ENCODE assay signal across 9 cellular contexts in genomic region chr1:47507921-47508894, GRCh38.
DNase-seq lines count a peak whose midpoint lies in the region; ATAC-seq, FAIRE-seq and TF ChIP-seq lines count a peak whose summit lies in the region.
"Had no signal": no experiment of that assay in that cellular context is flagged by ENCODE, and none has a peak within 500 bp of the region (broad histone marks: within the 10 kb centered on the region; RNA-seq: fewer than 3 reads in every experiment).

No MANE protein-coding gene starts in this region.

- TF ChIP-seq POLR2A in K562 (conservative IDR thresholded peaks at IDR 0.05) (no peak), right lobe of liver (IDR thresholded peaks at IDR 0.05) (peak; percentile 46)

- H3K9me3 ChIP-seq in K562 (replicated peaks; ENCODE audit: control insufficient read depth, insufficient read depth, low read depth, low read length): no peaks in the 10 kb centered on the region
- no peaks in the 10 kb centered on the region for H3K9me3 ChIP-seq in right lobe of liver

- TF ChIP-seq CTCF in GM10266 (IDR thresholded peaks at IDR 0.05; ENCODE audit: control insufficient read depth, insufficient read depth, low read depth, missing control alignments) (no peak), K562 (IDR thresholded peaks at IDR 0.05 in 2 of 3, conservative IDR thresholded peaks at IDR 0.05 in 1 of 3; ENCODE audit: insufficient read depth in 2 of 3, low read depth in 1 of 3, low read length in 3 of 3) (no peak), right lobe of liver (IDR thresholded peaks at IDR 0.05) (no peak)

- BruUV-seq in K562 (replicated peaks; lab: Mats Ljungman, UMichigan): no TSS peak

- H3K4me2 ChIP-seq in K562 (ENCODE audit: insufficient read depth, low read length): peak overlapping the region; percentile 35
- H3K4me2 ChIP-seq: KMS-11 had no signal

- POLR2A ChIA-PET in K562 (lab: Yijun Ruan, JAX): interaction anchor here (0.6 to 1.7 kb wide), 6 partner anchors 9 to 284 kb away, joined by 3 to 7 read pairs (median 3); no protein-coding TSS in a partner anchor

- no peak for TF ChIP-seq EP300 in K562 (IDR thresholded peaks at IDR 0.05; ENCODE audit: low read length)

- DNase-seq in GM10266 (ENCODE audit: extremely low spot score) (peak; percentile 51), NCI-H2227 treated with DMSO at 0.1 percent for 48 hours (lab: John Stamatoyannopoulos, UW) (peak; percentile 30), K562 (ENCODE audit: extremely low read depth in 1 of 4, low spot score in 3 of 4) (peak; percentile 62 to 68 (median 64)), right lobe of liver (peak; percentile 64 to 81 (median 81)), activated gamma-delta T cell treated with Interleukin-2 at 50 U/mL for 16 hours (no peak), GM19239 (ENCODE audit: insufficient read length, low spot score) (no peak), cortex of kidney (lab: John Stamatoyannopoulos, UW) (no peak)
- DNase-seq in stimulated activated CD8-positive, alpha-beta memory T cell treated with anti-CD3 and anti-CD28 coated beads, Interleukin-2, amount 100 ng/mL, for 48 hours (ENCODE audit: low read depth in 2 of 2): peak; percentile 32 to 39

- H3K36me3 ChIP-seq in K562 (ENCODE audit: control insufficient read depth, insufficient read depth, low read length): no peaks in the 10 kb centered on the region
- H3K36me3 ChIP-seq in right lobe of liver: no peaks in the 10 kb centered on the region

- no peaks in the 10 kb centered on the region for H4K20me1 ChIP-seq in K562 (replicated peaks; ENCODE audit: control insufficient read depth, insufficient read depth, low read length)

- 2% methylated on average over 60 of the region's 82 CpGs for WGBS in K562 (ENCODE audit: insufficient coverage, low coverage, missing lambda C conversion rate)
- 1% methylated on average over 39 of the region's 82 CpGs for WGBS in right lobe of liver (ENCODE audit: insufficient coverage, low coverage, low lambda C conversion rate, missing lambda C conversion rate)

- TF ChIP-seq RAD21 in K562 (CRISPR knock-in tag; conservative IDR thresholded peaks at IDR 0.05 in 1 of 2, IDR thresholded peaks at IDR 0.05 in 1 of 2): no peak

- FAIRE-seq in K562 (lab: Jason Lieb, UNC) (no peak), GM19239 (lab: Jason Lieb, UNC) (no peak)

- peak overlapping the region; percentile 57 for H2AFZ ChIP-seq in K562 (ENCODE audit: low read depth, low read length)

- CTCF ChIA-PET in K562 (lab: Yijun Ruan, JAX; ENCODE audit: low intra/inter-chr PET ratio): no interaction called here

- no peaks in the 10 kb centered on the region for H3K9me1 ChIP-seq in K562 (ENCODE audit: control insufficient read depth, insufficient read depth, low read length)

- no peak overlapping the region for H3K27ac ChIP-seq in K562 (ENCODE audit: extremely low read depth, low read depth, low read length)
- peak overlapping the region; percentile 63 to 92 (median 84) for H3K27ac ChIP-seq in right lobe of liver
- H3K27ac ChIP-seq: KMS-11 had no signal

- intact Hi-C loops in K562 (cut with micrococcal nuclease): no loop called here
- intact Hi-C loops in right lobe of liver (cut with DNase I): no loop called here

- H3K79me2 ChIP-seq in K562 (ENCODE audit: control insufficient read depth, insufficient read depth, low read length): no peaks in the 10 kb centered on the region

- ATAC-seq in K562: peak; percentile 92
- peak; percentile 85 to 88 (median 86) for ATAC-seq in right lobe of liver

- H3K4me3 ChIP-seq in K562 (peak overlapping the region; percentile 39), right lobe of liver (peak overlapping the region; percentile 38 to 55 (median 49))

- in situ Hi-C loops in K562 (cut with MboI): no loop called here

- H3K27me3 ChIP-seq in K562 (ENCODE audit: control insufficient read depth in 2 of 2, insufficient read depth in 2 of 2, low read length in 2 of 2) (peaks cover 34 to 50% of the 10 kb centered on the region in 2 experiments), right lobe of liver (no peaks in the 10 kb centered on the region)

- peaks cover 0 to 14% of the 10 kb centered on the region in 2 experiments; a peak in 4 of 5 replicates for H3K4me1 ChIP-seq in K562 (replicated peaks in 1 of 2; ENCODE audit: control insufficient read depth in 2 of 2, insufficient read depth in 2 of 2, low read length in 2 of 2)
- peaks cover 0 to 21% (median 9%) of the 10 kb centered on the region in 4 donors for H3K4me1 ChIP-seq in right lobe of liver

- peak overlapping the region in 1 of 2 experiments; percentile 79; a peak in 2 of 4 replicates for H3K9ac ChIP-seq in K562 (ENCODE audit: insufficient read depth in 1 of 2, low read depth in 2 of 2, low read length in 2 of 2)
- H3K9ac ChIP-seq: KMS-11 had no signal

TF ChIP-seq in K562, 482 proteins besides CTCF, POLR2A, EP300 and RAD21 (continues in another document):
- TF ChIP-seq ZNF165 (CRISPR knock-in tag; IDR thresholded peaks at IDR 0.05; ENCODE audit: borderline replicate concordance) (no peak), ELF2 (CRISPR knock-in tag; IDR thresholded peaks at IDR 0.05) (no peak), CC2D1A (IDR thresholded peaks at IDR 0.05) (peak; percentile 42; the same call in 1 of the 2 replicates), CCNT2 (IDR thresholded peaks at IDR 0.05; ENCODE audit: borderline replicate concordance, extremely low read depth, insufficient read length, low read depth, low read length) (peak; percentile 55), GATAD2B (IDR thresholded peaks at IDR 0.05; ENCODE audit: borderline replicate concordance) (peak; percentile 53; the same call in 1 of the 2 replicates), UBTF (IDR thresholded peaks at IDR 0.05; ENCODE audit: borderline replicate concordance in 1 of 2, low read depth in 2 of 2, low read length in 2 of 2) (peak; percentile 46 to 80; a peak in 2 of 4 replicates), VEZF1 (CRISPR knock-in tag; IDR thresholded peaks at IDR 0.05) (peak; percentile 81), CXXC5 (CRISPR knock-in tag; IDR thresholded peaks at IDR 0.05) (peak; percentile 64), EGR1 (conservative IDR thresholded peaks at IDR 0.05) (peak; percentile 57), ETV5 (CRISPR knock-in tag; IDR thresholded peaks at IDR 0.05; ENCODE audit: low read depth) (no peak), SAFB (IDR thresholded peaks at IDR 0.05; ENCODE audit: borderline replicate concordance, low read depth, low read length) (peak; percentile 60; the same call in 1 of the 2 replicates), HES1 (IDR thresholded peaks at IDR 0.05; ENCODE audit: low read depth) (peak; percentile 66; the same call in 1 of the 2 replicates), CHD4 (IDR thresholded peaks at IDR 0.05; ENCODE audit: insufficient read depth, insufficient replicate concordance, low read depth, low read length, poor library complexity, severe bottlenecking) (no peak), TCF3 (CRISPR knock-in tag; IDR thresholded peaks at IDR 0.05) (peak; percentile 42; the same call in 1 of the 2 replicates), E2F6 (IDR thresholded peaks at IDR 0.05; ENCODE audit: borderline replicate concordance in 1 of 2, extremely low read depth in 1 of 2, insufficient read depth in 1 of 2, insufficient read length in 1 of 2, low read depth in 1 of 2, low read length in 1 of 2, poor library complexity in 1 of 2, severe bottlenecking in 1 of 2) (peak; percentile 55 to 85), E2F3 (CRISPR knock-in tag; IDR thresholded peaks at IDR 0.05) (peak; percentile 61)

Comparison
In these comparisons a context has a peak if more than half of its experiments do, and no peak if none do; other contexts are left out.
1. DNase-seq: peak in GM10266 (single experiment), NCI-H2227 treated with DMSO at 0.1 percent for 48 hours (single experiment), K562 (4 of 4), right lobe of liver (3 of 3) and stimulated activated CD8-positive, alpha-beta memory T cell treated with anti-CD3 and anti-CD28 coated beads, Interleukin-2, amount 100 ng/mL, for 48 hours (2 of 2); none in activated gamma-delta T cell treated with Interleukin-2 at 50 U/mL for 16 hours (single experiment), GM19239 (single experiment) and cortex of kidney (single experiment).